In the genomic region with DNA sequence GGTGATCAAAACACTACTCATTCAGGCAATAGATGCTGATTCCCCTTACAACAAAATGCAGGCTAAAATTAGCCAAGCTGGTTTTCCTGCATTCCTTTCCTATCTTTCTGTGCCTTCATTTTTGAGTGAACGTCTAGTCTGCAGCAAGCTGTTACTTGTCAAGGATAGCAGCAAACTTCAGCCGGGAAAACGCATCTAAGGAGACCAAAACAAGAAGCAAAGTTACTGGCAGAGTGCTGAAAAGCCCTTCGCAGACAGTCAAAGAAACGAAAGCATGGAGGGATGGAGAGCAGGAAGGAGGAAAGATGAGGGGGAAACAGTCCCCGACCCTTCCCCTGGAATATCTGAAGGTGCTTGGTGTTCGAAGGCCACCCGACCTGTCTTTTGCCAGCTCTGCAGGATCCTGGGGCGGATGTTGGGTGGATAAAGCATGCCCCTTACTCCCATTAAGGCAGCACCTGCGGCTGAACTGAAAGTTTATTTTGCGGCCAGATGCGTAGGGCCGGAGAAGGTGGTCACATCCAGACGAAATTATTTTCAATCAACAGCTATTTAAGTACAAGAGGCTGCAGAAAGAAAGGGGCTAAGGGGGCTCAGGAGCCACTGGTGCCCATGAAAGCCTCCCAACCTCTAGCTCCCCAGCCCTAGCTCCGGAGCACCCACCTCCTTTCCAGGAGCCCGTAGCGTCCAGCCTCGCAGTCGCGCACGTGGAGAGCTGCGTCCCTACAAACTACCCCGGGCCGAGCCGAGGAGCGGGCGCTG, we compare ENCODE assay signal across 7 cellular contexts. TPM values are rescaled to one million over a fixed set of nuclear protein-coding genes. Genes with fewer than 3 reads are reported as not detected.
DNase-seq lines count a peak whose midpoint lies in the region; ATAC-seq and TF ChIP-seq lines count a peak whose summit lies in the region.

No MANE protein-coding gene starts in this region.

- H3K4me1 ChIP-seq in HUES48 (ENCODE audit: control insufficient read depth, insufficient read depth, low read length) (peaks cover 41% of the 10 kb centered on the region), adrenal gland (replicated peaks in 1 of 2) (peaks cover 14 to 15% of the 10 kb centered on the region in 2 donors)

- peak; percentile 14 for ATAC-seq in GM18517 (IDR thresholded peaks at IDR 0.05; ENCODE audit: unreplicated experiment)
- ATAC-seq in stimulated activated naive CD8-positive, alpha-beta T cell treated with anti-CD3 and anti-CD28 coated beads, Interleukin-15, amount 100 ng/mL, for 72 hours, result no peak

- H3K4me1 Mint-ChIP-seq in stimulated activated naive CD8-positive, alpha-beta T cell treated with anti-CD3 and anti-CD28 coated beads, Interleukin-15, amount 100 ng/mL, for 72 hours, result peaks cover 15% of the 10 kb centered on the region

- peaks cover 55% of the 10 kb centered on the region for H3K27me3 Mint-ChIP-seq in stimulated activated naive CD8-positive, alpha-beta T cell treated with anti-CD3 and anti-CD28 coated beads, Interleukin-15, amount 100 ng/mL, for 72 hours

- H3K27ac Mint-ChIP-seq in stimulated activated naive CD8-positive, alpha-beta T cell treated with anti-CD3 and anti-CD28 coated beads, Interleukin-15, amount 100 ng/mL, for 72 hours, result no peak overlapping the region

- peak overlapping the region; percentile 53 for H3K9ac ChIP-seq in HUES48 (ENCODE audit: low read depth, low read length)

- H3K36me3 ChIP-seq in HUES48 (ENCODE audit: control insufficient read depth, insufficient read depth, low read length), result peaks cover 4% of the 10 kb centered on the region
- no peaks in the 10 kb centered on the region for H3K36me3 ChIP-seq in adrenal gland (replicated peaks in 1 of 2)

- H3K4me3 ChIP-seq in HUES48 (ENCODE audit: low read depth, low read length) (peak overlapping the region; percentile 62), adrenal gland (peak overlapping the region in 3 of 4 donors; percentile 37 to 64 (median 45))

- H3K27me3 ChIP-seq in HUES48 (ENCODE audit: control insufficient read depth, insufficient read depth, low read length) (peaks cover 14% of the 10 kb centered on the region; the same call in 1 of the 2 replicates), adrenal gland (no peaks in the 10 kb centered on the region)

- H3K9me3 Mint-ChIP-seq in stimulated activated naive CD8-positive, alpha-beta T cell treated with anti-CD3 and anti-CD28 coated beads, Interleukin-15, amount 100 ng/mL, for 72 hours, result no peaks in the 10 kb centered on the region

- TF ChIP-seq CTCF in adrenal gland (IDR thresholded peaks at IDR 0.05), result no peak

- H3K4me3 Mint-ChIP-seq in stimulated activated naive CD8-positive, alpha-beta T cell treated with anti-CD3 and anti-CD28 coated beads, Interleukin-15, amount 100 ng/mL, for 72 hours, result peak overlapping the region; percentile 24 to 71

- peak overlapping the region; percentile 11 for H3K27ac ChIP-seq in HUES48 (ENCODE audit: low read depth, low read length)
- peak overlapping the region in 4 of 5 donors; percentile 35 to 86 (median 78) for H3K27ac ChIP-seq in adrenal gland

- H3K9me3 ChIP-seq in HUES48 (ENCODE audit: control insufficient read depth, insufficient read depth, low read length), result no peaks in the 10 kb centered on the region
- H3K9me3 ChIP-seq in adrenal gland (replicated peaks in 1 of 3), result no peaks in the 10 kb centered on the region

- DNase-seq in adrenal gland (peak in 1 of 7 donors; percentile 30), iPS-NIHi7 (ENCODE audit: extremely low spot score) (peak; percentile 22), GM19238 (ENCODE audit: insufficient read length, low spot score) (no peak), NCI-H128 (lab: John Stamatoyannopoulos, UW; ENCODE audit: unreplicated experiment) (no peak)
- DNase-seq in stimulated activated naive CD8-positive, alpha-beta T cell treated with anti-CD3 and anti-CD28 coated beads, Interleukin-15, amount 100 ng/mL, for 72 hours, result no peak

- 1 to 2% (median 2%) methylated on average over 15 to 27 of the region's 27 CpGs for WGBS in adrenal gland, 4 donors

- intact Hi-C loops in adrenal gland (cut with DNase I), result no loop called here

- peak in 1 of 2 donors; percentile 22 for TF ChIP-seq POLR2A in adrenal gland (IDR thresholded peaks at IDR 0.05)

RNA-seq across cellular contexts. Expression of a gene that starts 0.5 kb away (rescaled TPM):
- 10 to 100 TPM; 20.6 to 83.7 (median 57.6) TPM for total RNA-seq in adrenal gland
- polyA plus RNA-seq in adrenal gland, result 10 to 100 TPM in 2 of 3 donors, 1 to 10 TPM in 1; 9.9 to 18.2 (median 15.6) TPM
